ENCODE assay signal across 8 cellular contexts in genomic region chr6:29628419-29629281, GRCh38. TPM values are rescaled to one million over a fixed set of nuclear protein-coding genes. Genes with fewer than 3 reads are reported as not detected.
DNase-seq lines count a peak whose midpoint lies in the region; ATAC-seq, FAIRE-seq and TF ChIP-seq lines count a peak whose summit lies in the region.

No MANE protein-coding gene starts in this region.

- H3K27me3 ChIP-seq in pancreas, result no peaks in the 10 kb centered on the region

- peak overlapping the region; percentile 65 for H3K27ac ChIP-seq in angular gyrus (ENCODE audit: low read depth, low read length)
- H3K27ac ChIP-seq in pancreas, result peak overlapping the region in 1 of 4 donors; percentile 41

- ATAC-seq in left cardiac atrium (peak; percentile 38 to 56), pancreas (peak; percentile 55 to 73 (median 69)), HG03342 (IDR thresholded peaks at IDR 0.05; ENCODE audit: unreplicated experiment) (no peak), HG03571 (IDR thresholded peaks at IDR 0.05; ENCODE audit: unreplicated experiment) (no peak)

- no peaks in the 10 kb centered on the region for H3K9me3 ChIP-seq in pancreas

- H3K4me3 ChIP-seq in GM12864 (ENCODE audit: low read depth, low read length), result peak overlapping the region; percentile 46
- H3K4me3 ChIP-seq in pancreas, result peak overlapping the region; percentile 7 to 53 (median 29)

- 1 to 2% methylated on average over 32 of the region's 32 CpGs for WGBS in pancreas, 2 donors

- H3K4me1 ChIP-seq in pancreas, result peaks cover 3 to 12% (median 7%) of the 10 kb centered on the region in 3 donors

- intact Hi-C loops in left cardiac atrium (cut with DNase I) (no loop called here), pancreas (cut with DNase I) (no loop called here)

- no peaks in the 10 kb centered on the region for H3K36me3 ChIP-seq in pancreas

- no peak for FAIRE-seq in pancreas (lab: Jason Lieb, UNC)

- TF ChIP-seq CTCF in GM12864 (IDR thresholded peaks at IDR 0.05; ENCODE audit: low read depth, low read length, missing control alignments) (peak; percentile 82), pancreas (IDR thresholded peaks at IDR 0.05) (peak; percentile 20 to 38 (median 24))

- DNase-seq in GM12864 (ENCODE audit: low read depth) (no peak), NCI-H1694 (lab: John Stamatoyannopoulos, UW) (peak; percentile 67), T-helper 2 cell (peak in 4 of 5 experiments; percentile 20 to 46 (median 38)), left cardiac atrium (peak; percentile 82), pancreas (peak; percentile 63 to 90 (median 72))

RNA-seq across cellular contexts. Expression of gene GABBR1, which starts 4.3 kb away (rescaled TPM):
- total RNA-seq in left cardiac atrium (10 to 100 TPM; 22.4 to 32.7 TPM), pancreas (10 to 100 TPM in 1 of 6 donors, 1 to 10 TPM in 5; 5.2 to 21.1 (median 7.5) TPM)
- polyA plus RNA-seq in pancreas, result 10 to 100 TPM; 24.1 to 26.7 TPM

RNA-seq across cellular contexts. Expression of gene MOG, which starts 28.2 kb away (rescaled TPM):
- total RNA-seq in left cardiac atrium, result 1 to 10 TPM; 1.7 to 3.5 TPM
- not detected for total RNA-seq in pancreas
- not detected for polyA plus RNA-seq in pancreas

RNA-seq across cellular contexts. Expression of gene OR2H2, which starts 43.7 kb away (rescaled TPM):
- not detected for total RNA-seq in left cardiac atrium
- not detected for total RNA-seq in pancreas
- polyA plus RNA-seq in pancreas, result not detected

RNA-seq across cellular contexts. Expression of gene ZFP57, which starts 52.3 kb away (rescaled TPM):
- total RNA-seq in left cardiac atrium, result under 1 TPM; 0.24 to 0.50 TPM
- under 1 TPM in 2 of 6 donors, not detected in 4; 0.09 to 0.12 TPM for total RNA-seq in pancreas
- polyA plus RNA-seq in pancreas, result 1 to 10 TPM in 1 of 2 donors, not detected in 1; 1.1 TPM

Comparison
In these comparisons a context has a peak if more than half of its experiments do, and no peak if none do; other contexts are left out.
1. ATAC-seq: peak in left cardiac atrium (2 of 2) and pancreas (4 of 4); none in HG03342 (single experiment) and HG03571 (single experiment).